Comparison of ENCODE assay signal across 8 cellular contexts in genomic region chr17:19630035-19630434, GRCh38.
"Had no signal": no experiment of that assay in that cellular context is flagged by ENCODE, and none has a peak within 500 bp of the region (broad histone marks: within the 10 kb centered on the region; RNA-seq: fewer than 3 reads in every experiment).

No MANE protein-coding gene starts in this region.

- H3K4me1 Mint-ChIP-seq: H9, IgD-negative memory B cell had no signal

- H2AFZ ChIP-seq: GM23248 had no signal

- H3K27ac ChIP-seq: GM23248, KMS-11 had no signal

- H3K4me3 Mint-ChIP-seq: H9, IgD-negative memory B cell had no signal

- H3K4me3 ChIP-seq: GM23248 had no signal

- H3K4me2 ChIP-seq: KMS-11 had no signal

- H3K27ac Mint-ChIP-seq: IgD-negative memory B cell had no signal

- H3K9me3 Mint-ChIP-seq: IgD-negative memory B cell had no signal

- DNase-seq: GM23248, GOT3, H9, HCEC 1CT, KBM-7 had no signal

- ATAC-seq: HepG2 had no signal
